ENCODE assay signal across 1 cellular context in genomic region chr15:52020253-52021085, GRCh38.
A peak's percentile ranks its signal among the peaks of the same experiment; 100 is the strongest.
TF ChIP-seq lines count a peak whose summit lies in the region.

No MANE protein-coding gene starts in this region.

TF ChIP-seq in IMR-90, 13 proteins besides CTCF, POLR2A, EP300 and RAD21:
- peak; percentile 15; the same call in 1 of the 2 replicates for TF ChIP-seq CEBPB (IDR thresholded peaks at IDR 0.05; ENCODE audit: low read depth, low read length)
- no peak for TF ChIP-seq RFX5 (IDR thresholded peaks at IDR 0.05; ENCODE audit: low read depth, low read length)
- TF ChIP-seq MXI1 (IDR thresholded peaks at IDR 0.05; ENCODE audit: borderline replicate concordance, low read depth, low read length) = no peak
- TF ChIP-seq USF2 (IDR thresholded peaks at IDR 0.05; ENCODE audit: low read depth, low read length) = no peak
- no peak for TF ChIP-seq CHD1 (IDR thresholded peaks at IDR 0.05; ENCODE audit: low read depth, low read length)
- TF ChIP-seq SMC3 (IDR thresholded peaks at IDR 0.05; ENCODE audit: low read depth, low read length) = no peak
- no peak for TF ChIP-seq ELK1 (IDR thresholded peaks at IDR 0.05; ENCODE audit: borderline replicate concordance, low read depth, low read length)
- TF ChIP-seq BHLHE40 (IDR thresholded peaks at IDR 0.05; ENCODE audit: low read depth, low read length) = no peak
- no peak for TF ChIP-seq NFE2L2 (IDR thresholded peaks at IDR 0.05; ENCODE audit: low read depth, low read length)
